3 cellular contexts compared by ENCODE assay signal in the genomic region with DNA sequence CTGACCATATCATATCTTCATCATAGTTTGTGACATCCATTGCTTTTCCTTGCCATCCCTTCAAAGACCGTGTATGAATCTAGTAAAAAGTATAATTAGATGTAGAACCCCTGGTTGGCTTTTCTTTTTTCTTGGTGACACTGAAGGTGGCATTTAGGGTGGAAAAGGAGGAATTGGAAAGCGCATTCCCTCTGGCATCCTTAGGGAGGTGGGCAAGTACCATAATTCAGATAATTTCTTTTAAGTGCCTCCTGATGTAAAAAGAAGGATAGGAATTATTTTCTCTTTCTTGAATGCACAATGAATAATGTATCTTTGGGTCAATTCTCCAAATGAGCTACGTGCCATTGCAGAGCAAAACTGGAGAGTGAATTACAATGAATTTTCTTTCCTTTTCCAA.
A peak's percentile ranks its signal among the peaks of the same experiment; 100 is the strongest.
TF ChIP-seq lines count a peak whose summit lies in the region.

No MANE protein-coding gene starts in this region.

TF ChIP-seq in IMR-90, 13 proteins besides CTCF, POLR2A, EP300 and RAD21:
- TF ChIP-seq RFX5 (IDR thresholded peaks at IDR 0.05; ENCODE audit: low read depth, low read length) (no peak), BHLHE40 (IDR thresholded peaks at IDR 0.05; ENCODE audit: low read depth, low read length) (no peak), ELK1 (IDR thresholded peaks at IDR 0.05; ENCODE audit: borderline replicate concordance, low read depth, low read length) (no peak), NFE2L2 (IDR thresholded peaks at IDR 0.05; ENCODE audit: low read depth, low read length) (no peak), MXI1 (IDR thresholded peaks at IDR 0.05; ENCODE audit: borderline replicate concordance, low read depth, low read length) (no peak), SMC3 (IDR thresholded peaks at IDR 0.05; ENCODE audit: low read depth, low read length) (no peak), MAZ (IDR thresholded peaks at IDR 0.05; ENCODE audit: borderline replicate concordance, low read depth, low read length) (no peak), MAFK (IDR thresholded peaks at IDR 0.05; ENCODE audit: low read depth, low read length) (no peak)
TF ChIP-seq in IMR-90: peak in this region for 0.

TF ChIP-seq in H1, 55 proteins besides CTCF, POLR2A, EP300 and RAD21:
- TF ChIP-seq POLR2AphosphoS5 (IDR thresholded peaks at IDR 0.05; ENCODE audit: low read depth, low read length) (no peak), JUND (IDR thresholded peaks at IDR 0.05; ENCODE audit: low read length) (no peak), POU5F1 (IDR thresholded peaks at IDR 0.05; ENCODE audit: low read depth, low read length) (no peak), GTF2F1 (IDR thresholded peaks at IDR 0.05; ENCODE audit: borderline replicate concordance, low read depth, low read length) (no peak), EZH2 (IDR thresholded peaks at IDR 0.05; ENCODE audit: low read depth, low read length, severe bottlenecking) (no peak), BCL11A (IDR thresholded peaks at IDR 0.05; ENCODE audit: low read depth in 2 of 2, low read length in 2 of 2) (no peak), NRF1 (IDR thresholded peaks at IDR 0.05; ENCODE audit: low read depth, low read length) (no peak), CBX5 (IDR thresholded peaks at IDR 0.05; ENCODE audit: low read depth, low read length) (no peak), SIN3A (conservative IDR thresholded peaks at IDR 0.05 in 1 of 2, IDR thresholded peaks at IDR 0.05 in 1 of 2; ENCODE audit: low read depth in 1 of 2, low read length in 2 of 2) (no peak), SP4 (IDR thresholded peaks at IDR 0.05; ENCODE audit: low read length) (no peak), SP1 (IDR thresholded peaks at IDR 0.05; ENCODE audit: low read depth, low read length) (no peak), BACH1 (IDR thresholded peaks at IDR 0.05; ENCODE audit: low read length) (no peak), TAF7 (optimal IDR thresholded peaks at IDR 0.05; ENCODE audit: borderline replicate concordance, low read depth, low read length) (no peak), SP2 (IDR thresholded peaks at IDR 0.05; ENCODE audit: low read length) (no peak)
TF ChIP-seq in H1: peak in this region for 0.

TF ChIP-seq in neural cell, 6 proteins besides CTCF, POLR2A, EP300 and RAD21:
- no peak for TF ChIP-seq REST (IDR thresholded peaks at IDR 0.05; ENCODE audit: borderline replicate concordance)
- TF ChIP-seq POLR2AphosphoS5 (IDR thresholded peaks at IDR 0.05) = no peak
- TF ChIP-seq MXI1 (conservative IDR thresholded peaks at IDR 0.05; ENCODE audit: poor library complexity, severe bottlenecking) = no peak
- TF ChIP-seq EZH2 (IDR thresholded peaks at IDR 0.05; ENCODE audit: borderline replicate concordance, insufficient read depth, low read length, poor library complexity, severe bottlenecking) = no peak
- TF ChIP-seq SMC3 (conservative IDR thresholded peaks at IDR 0.05; ENCODE audit: poor library complexity) = peak; percentile 49
TF ChIP-seq in neural cell: peak in this region for 1.
